1 cellular context compared by ENCODE assay signal in genomic region chr2:169658877-169659276, GRCh38.
TF ChIP-seq lines count a peak whose summit lies in the region.

No MANE protein-coding gene starts in this region.

TF ChIP-seq in K562, 482 proteins besides CTCF, POLR2A, EP300 and RAD21:
- TF ChIP-seq ZNF121 (CRISPR knock-in tag; conservative IDR thresholded peaks at IDR 0.05) (peak; percentile 95), CHD1 (IDR thresholded peaks at IDR 0.05; ENCODE audit: low read length) (no peak), RBM25 (IDR thresholded peaks at IDR 0.05; ENCODE audit: low read depth, low read length, severe bottlenecking) (peak; percentile 68), KDM1A (IDR thresholded peaks at IDR 0.05) (peak in 1 of 2 experiments; percentile 35; a peak in 1 of 4 replicates), BCOR (IDR thresholded peaks at IDR 0.05) (peak; percentile 58; the same call in 1 of the 2 replicates)
